ENCODE assay signal across 10 cellular contexts in the genomic region with DNA sequence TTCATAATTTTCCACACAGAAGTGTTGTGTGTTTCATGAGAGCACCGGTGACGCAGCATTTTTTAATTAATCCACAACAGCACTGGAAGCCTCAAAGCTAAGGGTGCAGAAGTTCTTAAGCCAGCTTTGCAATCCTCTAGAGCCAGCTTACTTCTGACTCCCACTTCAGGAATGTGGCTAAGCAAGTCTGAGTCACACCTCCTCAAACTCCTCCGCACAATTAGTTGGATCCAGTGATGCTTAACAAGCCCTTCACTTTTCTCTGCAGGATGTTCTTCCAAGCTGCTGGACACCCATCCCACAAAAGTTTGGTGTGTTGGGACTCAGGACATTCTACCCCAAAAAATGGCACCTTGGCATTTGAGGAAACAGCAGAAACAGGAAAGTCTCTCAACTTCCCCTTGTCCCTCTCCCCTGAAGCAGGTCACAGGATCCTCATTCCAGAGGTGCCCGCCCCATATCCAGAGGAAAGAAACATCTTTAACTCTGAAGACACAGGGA.
DNase-seq lines count a peak whose midpoint lies in the region; ATAC-seq, FAIRE-seq and TF ChIP-seq lines count a peak whose summit lies in the region.
"Had no signal": no experiment of that assay in that cellular context is flagged by ENCODE, and none has a peak within 500 bp of the region (broad histone marks: within the 10 kb centered on the region; RNA-seq: fewer than 3 reads in every experiment).

No MANE protein-coding gene starts in this region.

- peak; percentile 45 for FAIRE-seq in endometrium (lab: Jason Lieb, UNC)

- H3K4me1 Mint-ChIP-seq in activated naive CD8-positive, alpha-beta T cell treated with anti-CD3 and anti-CD28 coated beads for 36 hours, result no peaks in the 10 kb centered on the region
- H3K4me1 Mint-ChIP-seq in activated CD8-positive, alpha-beta T cell treated with anti-CD3 and anti-CD28 coated beads for 36 hours (ENCODE audit: low read depth), result no peaks in the 10 kb centered on the region

- no peaks in the 10 kb centered on the region for H3K27me3 ChIP-seq in BJ (ENCODE audit: control insufficient read depth, insufficient read depth, low read length)
- H3K27me3 ChIP-seq: dorsolateral prefrontal cortex, Peyer's patch had no signal

- intact Hi-C loops in activated CD8-positive, alpha-beta T cell treated with anti-CD3 and anti-CD28 coated beads for 36 hours (cut with micrococcal nuclease), result no loop called here

- ATAC-seq in activated CD8-positive, alpha-beta T cell treated with anti-CD3 and anti-CD28 coated beads for 36 hours, result no peak

- H3K27ac Mint-ChIP-seq in activated naive CD8-positive, alpha-beta T cell treated with anti-CD3 and anti-CD28 coated beads for 36 hours, result no peak overlapping the region
- H3K27ac Mint-ChIP-seq in activated CD8-positive, alpha-beta T cell treated with anti-CD3 and anti-CD28 coated beads for 36 hours, result no peak overlapping the region

- H3K36me3 ChIP-seq in BJ (ENCODE audit: control insufficient read depth, insufficient read depth, low read length), result no peaks in the 10 kb centered on the region
- H3K36me3 ChIP-seq: Peyer's patch had no signal

- DNase-seq in BJ (ENCODE audit: low read depth) (peak; percentile 86), MV-4-11 (lab: John Stamatoyannopoulos, UW) (peak; percentile 41), mucosa of gallbladder (ENCODE audit: low spot score) (peak; percentile 85), NCI-H2227 (lab: John Stamatoyannopoulos, UW; ENCODE audit: unreplicated experiment) (no peak), GM13977 (ENCODE audit: low spot score) (no peak)
- DNase-seq in activated naive CD8-positive, alpha-beta T cell treated with anti-CD3 and anti-CD28 coated beads for 36 hours, result no peak
- no peak for DNase-seq in activated CD8-positive, alpha-beta T cell treated with anti-CD3 and anti-CD28 coated beads for 36 hours

- peaks cover 8% of the 10 kb centered on the region for H3K27me3 Mint-ChIP-seq in activated naive CD8-positive, alpha-beta T cell treated with anti-CD3 and anti-CD28 coated beads for 36 hours
- no peaks in the 10 kb centered on the region for H3K27me3 Mint-ChIP-seq in activated CD8-positive, alpha-beta T cell treated with anti-CD3 and anti-CD28 coated beads for 36 hours

- TF ChIP-seq CTCF in BJ (IDR thresholded peaks at IDR 0.05; ENCODE audit: insufficient read depth, low read depth, low read length), result no peak
- no peak for TF ChIP-seq CTCF in GM13977 (IDR thresholded peaks at IDR 0.05; ENCODE audit: extremely low read depth, insufficient read depth, missing control alignments)
- no peak for TF ChIP-seq CTCF in activated CD8-positive, alpha-beta T cell treated with anti-CD3 and anti-CD28 coated beads for 36 hours (IDR thresholded peaks at IDR 0.05)

- CTCF ChIA-PET in BJ (lab: Yijun Ruan, JAX), result interaction anchor here (1.0 to 1.3 kb wide), 2 partner anchors 26 to 143 kb away, joined by 3 to 4 read pairs; no protein-coding TSS in a partner anchor
- CTCF ChIA-PET in activated CD8-positive, alpha-beta T cell treated with anti-CD3 and anti-CD28 coated beads for 36 hours (lab: Charles Lee), result no interaction called here

- in situ Hi-C loops in GM13977 (cut with MboI; ENCODE audit: low pct_unique_long_range_greater_than_20kb, low sequenced_read_pairs, unreplicated experiment), result no loop called here

- no peak overlapping the region for H3K4me3 ChIP-seq in BJ (ENCODE audit: low read depth, low read length)
- H3K4me3 ChIP-seq: dorsolateral prefrontal cortex, Peyer's patch had no signal

- no peak overlapping the region for H3K4me3 Mint-ChIP-seq in activated naive CD8-positive, alpha-beta T cell treated with anti-CD3 and anti-CD28 coated beads for 36 hours
- H3K4me3 Mint-ChIP-seq in activated CD8-positive, alpha-beta T cell treated with anti-CD3 and anti-CD28 coated beads for 36 hours, result no peak overlapping the region

- POLR2A ChIA-PET in BJ (lab: Charles Lee), result no interaction called here
- POLR2A ChIA-PET in activated CD8-positive, alpha-beta T cell treated with anti-CD3 and anti-CD28 coated beads for 36 hours (lab: Charles Lee), result no interaction called here

- H3K36me3 Mint-ChIP-seq in activated naive CD8-positive, alpha-beta T cell treated with anti-CD3 and anti-CD28 coated beads for 36 hours, result no peaks in the 10 kb centered on the region
- no peaks in the 10 kb centered on the region for H3K36me3 Mint-ChIP-seq in activated CD8-positive, alpha-beta T cell treated with anti-CD3 and anti-CD28 coated beads for 36 hours (ENCODE audit: low read depth)

- no peaks in the 10 kb centered on the region for H3K9me3 Mint-ChIP-seq in activated naive CD8-positive, alpha-beta T cell treated with anti-CD3 and anti-CD28 coated beads for 36 hours
- no peaks in the 10 kb centered on the region for H3K9me3 Mint-ChIP-seq in activated CD8-positive, alpha-beta T cell treated with anti-CD3 and anti-CD28 coated beads for 36 hours

Comparison
In these comparisons a context has a peak if more than half of its experiments do, and no peak if none do; other contexts are left out.
1. DNase-seq: peak in BJ (single experiment), MV-4-11 (single experiment) and mucosa of gallbladder (single experiment); none in NCI-H2227 (single experiment), activated naive CD8-positive, alpha-beta T cell treated with anti-CD3 and anti-CD28 coated beads for 36 hours (single experiment), GM13977 (single experiment) and activated CD8-positive, alpha-beta T cell treated with anti-CD3 and anti-CD28 coated beads for 36 hours (single experiment).